Comparison of ENCODE assay signal across 8 cellular contexts in the genomic region with DNA sequence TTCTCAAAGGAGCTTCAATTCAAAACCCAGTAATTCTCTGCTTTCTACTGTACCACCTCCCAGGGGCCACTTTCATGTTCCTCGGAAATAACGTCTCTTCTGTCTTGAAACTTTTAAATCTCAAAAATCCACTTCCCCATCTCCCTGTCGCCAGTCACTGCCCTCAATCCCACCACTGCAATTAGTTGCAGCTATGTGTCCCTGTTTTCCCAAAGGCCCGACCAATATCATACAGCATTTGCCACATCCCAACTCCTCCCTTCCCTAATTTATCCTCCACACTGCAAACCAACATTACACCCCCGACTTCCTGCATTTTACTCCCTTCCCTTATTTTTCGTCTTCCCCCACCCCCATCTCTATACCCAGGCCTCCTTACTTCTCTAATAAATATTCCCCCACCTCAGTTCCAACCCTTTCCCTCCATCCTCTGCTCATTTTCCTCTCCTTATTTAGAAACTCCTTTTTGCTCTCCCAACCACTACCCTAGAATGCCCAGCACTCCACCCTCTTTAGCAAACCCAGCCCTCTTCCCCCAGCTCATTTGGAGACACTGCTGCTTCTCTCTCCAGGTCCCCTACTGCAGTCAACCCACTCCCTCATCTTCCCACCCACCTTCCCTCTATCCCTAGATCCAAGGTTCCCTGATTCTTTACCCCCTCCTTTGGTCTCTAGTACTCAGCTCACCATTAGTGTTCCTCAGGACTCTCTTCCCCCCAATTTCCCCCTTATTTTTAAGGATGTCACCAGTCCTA. TPM values are rescaled to one million over a fixed set of nuclear protein-coding genes. Genes with fewer than 3 reads are reported as not detected.
DNase-seq lines count a peak whose midpoint lies in the region; ATAC-seq, FAIRE-seq and TF ChIP-seq lines count a peak whose summit lies in the region.

No MANE protein-coding gene starts in this region.

- H3K4me1 ChIP-seq in pancreas, result peaks cover 27 to 52% (median 39%) of the 10 kb centered on the region in 3 donors

- H3K9me3 Mint-ChIP-seq in activated naive CD4-positive, alpha-beta T cell treated with anti-CD3 and anti-CD28 coated beads, Interleukin-2, amount 50 U/mL, for 72 hours, result no peaks in the 10 kb centered on the region

- DNase-seq in EH (ENCODE audit: low read depth) (peak; percentile 85), LHCN-M2 (ENCODE audit: low read depth) (peak; percentile 53), head of caudate nucleus (peak in 23 of 42 donors; percentile 21 to 69 (median 32)), pancreas (peak in 2 of 6 donors; percentile 11 to 32), amniotic stem cell (lab: John Stamatoyannopoulos, UW) (no peak), NCI-H2107 (lab: John Stamatoyannopoulos, UW) (no peak)
- no peak for DNase-seq in activated naive CD4-positive, alpha-beta T cell treated with anti-CD3 and anti-CD28 coated beads, Interleukin-2, amount 50 U/mL, for 72 hours (ENCODE audit: low spot score in 2 of 2)

- no peaks in the 10 kb centered on the region for H3K9me3 ChIP-seq in pancreas

- H3K27ac ChIP-seq in pancreas, result peak overlapping the region; percentile 69 to 92 (median 84)

- no peak for TF ChIP-seq CTCF in pancreas (IDR thresholded peaks at IDR 0.05)

- no peaks in the 10 kb centered on the region for H3K27me3 ChIP-seq in pancreas

- H3K36me3 Mint-ChIP-seq in activated naive CD4-positive, alpha-beta T cell treated with anti-CD3 and anti-CD28 coated beads, Interleukin-2, amount 50 U/mL, for 72 hours, result no peaks in the 10 kb centered on the region

- ATAC-seq in activated naive CD4-positive, alpha-beta T cell treated with anti-CD3 and anti-CD28 coated beads, Interleukin-2, amount 50 U/mL, for 72 hours, result no peak
- peak in 3 of 4 donors; percentile 3 to 7 (median 7) for ATAC-seq in pancreas
- ATAC-seq in GM21825 (IDR thresholded peaks at IDR 0.05; ENCODE audit: unreplicated experiment), result no peak

- H3K4me3 ChIP-seq in pancreas, result peak overlapping the region; percentile 88 to 91 (median 89)

- intact Hi-C loops in head of caudate nucleus (cut with DNase I), result loop anchor here (10.0 kb wide), 1 partner anchor 73 kb away; no protein-coding TSS in a partner anchor
- intact Hi-C loops in pancreas (cut with DNase I), result no loop called here

- H3K27ac Mint-ChIP-seq in activated naive CD4-positive, alpha-beta T cell treated with anti-CD3 and anti-CD28 coated beads, Interleukin-2, amount 50 U/mL, for 72 hours, result peak overlapping the region; percentile 53 to 88

- no peak for FAIRE-seq in pancreas (lab: Jason Lieb, UNC)

- H3K36me3 ChIP-seq in pancreas, result no peaks in the 10 kb centered on the region

- 1 to 2% methylated on average over 6 of the region's 6 CpGs for WGBS in pancreas, 2 donors

RNA-seq across cellular contexts. Expression of a gene that starts 1.1 kb away (rescaled TPM):
- total RNA-seq in LHCN-M2 (2014; rRNA removed), result 108 and 111 TPM in 2 replicates
- polyA plus RNA-seq in LHCN-M2 (2012), result 76.9 TPM
- total RNA-seq in activated naive CD4-positive, alpha-beta T cell treated with anti-CD3 and anti-CD28 coated beads, Interleukin-2, amount 50 U/mL, for 72 hours, result 10 to 100 TPM; 37.2 to 38.4 TPM
- 10 to 100 TPM; 27.6 to 57.3 (median 36.8) TPM for total RNA-seq in pancreas
- polyA plus RNA-seq in pancreas, result 10 to 100 TPM; 16.2 to 61.9 TPM

RNA-seq across cellular contexts. Expression of a gene that starts 52.1 kb away (rescaled TPM):
- 47.1 and 54.4 TPM in 2 replicates for total RNA-seq in LHCN-M2 (2014; rRNA removed)
- 48.4 TPM for polyA plus RNA-seq in LHCN-M2 (2012)
- 1 to 10 TPM in 1 of 2 donors, under 1 TPM in 1; 0.73 to 2.5 TPM for total RNA-seq in activated naive CD4-positive, alpha-beta T cell treated with anti-CD3 and anti-CD28 coated beads, Interleukin-2, amount 50 U/mL, for 72 hours
- 10 to 100 TPM; 13.9 to 56.0 (median 18.0) TPM for total RNA-seq in pancreas
- polyA plus RNA-seq in pancreas, result 10 to 100 TPM; 26.4 to 30.4 TPM

Comparison
In these comparisons a context has a peak if more than half of its experiments do, and no peak if none do; other contexts are left out.
1. DNase-seq: peak in EH (single experiment), LHCN-M2 (single experiment) and head of caudate nucleus (23 of 42); none in activated naive CD4-positive, alpha-beta T cell treated with anti-CD3 and anti-CD28 coated beads, Interleukin-2, amount 50 U/mL, for 72 hours (0 of 2), amniotic stem cell (single experiment) and NCI-H2107 (single experiment).
2. ATAC-seq: peak in pancreas (3 of 4); none in activated naive CD4-positive, alpha-beta T cell treated with anti-CD3 and anti-CD28 coated beads, Interleukin-2, amount 50 U/mL, for 72 hours (0 of 2) and GM21825 (single experiment).
3. RNA of a gene that starts 52.1 kb away (total RNA-seq): 47.1 to 54.4 TPM in LHCN-M2 and 13.9 to 56.0 TPM in pancreas; 0.73 to 2.5 TPM in activated naive CD4-positive, alpha-beta T cell treated with anti-CD3 and anti-CD28 coated beads, Interleukin-2, amount 50 U/mL, for 72 hours; every median in the first group is over 4 times any median in the second.